34 cellular contexts compared by ENCODE assay signal in genomic region chr15:88341653-88342052, GRCh38.
"Had no signal": no experiment of that assay in that cellular context is flagged by ENCODE, and none has a peak within 500 bp of the region (broad histone marks: within the 10 kb centered on the region; RNA-seq: fewer than 3 reads in every experiment).

No MANE protein-coding gene starts in this region.

- H3K27ac ChIP-seq: KMS-11 had no signal

- H3K9me3 ChIP-seq: MG63 had no signal

- H3K4me2 ChIP-seq: KMS-11 had no signal

- H3K27me3 ChIP-seq: MG63 had no signal

- DNase-seq: Karpas-422, Kasumi-1, MG63, MM.1S, MV-4-11, NCI-H1048, NCI-H1092, NCI-H1092 treated with DMSO at 0.1 percent for 48 hours, NCI-H1105, NCI-H1105 treated with DMSO at 0.1 percent for 48 hours, NCI-H1417, NCI-H1417 treated with DMSO at 0.1 percent for 48 hours, NCI-H1436, NCI-H1436 treated with DMSO at 0.1 percent for 48 hours, NCI-H146, NCI-H1694, NCI-H1694 treated with DMSO at 0.1 percent for 48 hours, NCI-H187, NCI-H187 treated with DMSO at 0.1 percent for 48 hours, NCI-H1930, NCI-H2029, NCI-H2029 treated with DMSO at 0.1 percent for 48 hours, NCI-H2081, NCI-H2081 treated with DMSO at 0.1 percent for 48 hours, NCI-H2107, NCI-H2171, NCI-H2171 treated with DMSO at 0.1 percent for 48 hours, NCI-H2227 treated with DMSO at 0.1 percent for 48 hours, NCI-H226, NCI-H345, NCI-H446, NCI-H446 treated with DMSO at 0.1 percent for 48 hours, NCI-H510A had no signal

- H3K36me3 ChIP-seq: MG63 had no signal

- H3K4me3 ChIP-seq: MG63 had no signal
